ENCODE assay signal across 12 cellular contexts in genomic region chr6:53673138-53673801, GRCh38. TPM values are rescaled to one million over a fixed set of nuclear protein-coding genes. Genes with fewer than 3 reads are reported as not detected.
DNase-seq lines count a peak whose midpoint lies in the region; ATAC-seq and TF ChIP-seq lines count a peak whose summit lies in the region.
"Had no signal": no experiment of that assay in that cellular context is flagged by ENCODE, and none has a peak within 500 bp of the region (broad histone marks: within the 10 kb centered on the region; RNA-seq: fewer than 3 reads in every experiment).

No MANE protein-coding gene starts in this region.

- no peak overlapping the region for H3K4me3 ChIP-seq in left ventricle myocardium inferior

- TF ChIP-seq CTCF in left ventricle myocardium inferior (IDR thresholded peaks at IDR 0.05; ENCODE audit: borderline replicate concordance) = no peak

- no peaks in the 10 kb centered on the region for H3K36me3 ChIP-seq in left ventricle myocardium inferior

- peak overlapping the region; percentile 84 for H3K27ac ChIP-seq in left ventricle myocardium inferior (replicated peaks)

- peaks cover under 1% of the 10 kb centered on the region for H3K9me3 ChIP-seq in left ventricle myocardium inferior (replicated peaks)

- ATAC-seq in GM18520 (IDR thresholded peaks at IDR 0.05; ENCODE audit: unreplicated experiment) (no peak), GM21737 (IDR thresholded peaks at IDR 0.05; ENCODE audit: unreplicated experiment) (no peak), HG02981 (IDR thresholded peaks at IDR 0.05; ENCODE audit: unreplicated experiment) (no peak), GM19023 (IDR thresholded peaks at IDR 0.05; ENCODE audit: unreplicated experiment) (no peak)

- H3K4me1 ChIP-seq in left ventricle myocardium inferior = peaks cover 35% of the 10 kb centered on the region

- H3K27me3 ChIP-seq in left ventricle myocardium inferior (ENCODE audit: low read depth) = no peaks in the 10 kb centered on the region

- intact Hi-C loops in left ventricle myocardium inferior (cut with micrococcal nuclease) = no loop called here

- peak; percentile 81 for DNase-seq in A172 (ENCODE audit: low spot score)
- peak; percentile 31 for DNase-seq in HK-2 (ENCODE audit: unreplicated experiment)
- peak; percentile 31 for DNase-seq in T1000 (lab: John Stamatoyannopoulos, UW)
- DNase-seq in left ventricle myocardium inferior = no peak
- DNase-seq: CD4-positive, alpha-beta memory T cell; hippocampal formation; stimulated activated CD4-positive, alpha-beta T cell treated with anti-CD3 and anti-CD28 coated beads, Interleukin-15, amount 100 ng/mL, for 24 hours; trophoblast cell had no signal

RNA-seq across cellular contexts. Expression of gene KLHL31, which starts 7.7 kb away (rescaled TPM):
- not detected in 2 replicates for total RNA-seq in A172 (2014; rRNA removed; shearing (Covaris generic))
- total RNA-seq in left ventricle myocardium inferior = 299 TPM

Comparison
In these comparisons a context has a peak if more than half of its experiments do, and no peak if none do; other contexts are left out.
1. RNA of gene KLHL31, which starts 7.7 kb away (total RNA-seq): 299 TPM in left ventricle myocardium inferior (single experiment); not detected in A172; every median in the first group is over 100 times any median in the second.